Comparison of ENCODE assay signal across 23 cellular contexts in the genomic region with DNA sequence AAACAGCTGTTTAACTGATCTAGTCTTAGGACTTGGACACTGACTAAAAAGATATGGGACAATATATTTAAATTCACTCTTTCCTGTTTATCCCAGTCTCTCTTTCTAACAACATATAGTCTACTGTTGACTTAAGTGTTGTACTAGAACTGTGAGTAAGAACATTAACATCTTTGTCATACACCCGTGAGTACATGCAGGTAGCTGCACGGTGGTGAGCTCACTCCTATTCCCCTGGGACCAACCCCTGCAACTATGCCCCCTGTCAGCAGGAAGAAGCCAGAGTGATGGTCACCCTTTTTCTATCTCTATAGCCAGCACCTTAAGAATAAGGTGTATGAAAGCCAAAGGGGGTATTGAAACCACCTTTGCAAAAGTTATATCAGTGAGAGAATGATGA. TPM values are rescaled to one million over a fixed set of nuclear protein-coding genes. Genes with fewer than 3 reads are reported as not detected.
DNase-seq lines count a peak whose midpoint lies in the region; ATAC-seq, FAIRE-seq and TF ChIP-seq lines count a peak whose summit lies in the region.
"Had no signal": no experiment of that assay in that cellular context is flagged by ENCODE, and none has a peak within 500 bp of the region (broad histone marks: within the 10 kb centered on the region; RNA-seq: fewer than 3 reads in every experiment).

No MANE protein-coding gene starts in this region.

- POLR2A ChIA-PET in MCF 10A (lab: Yijun Ruan, JAX), result interaction anchor here (0.6 to 0.7 kb wide), 2 partner anchors 130 to 282 kb away, joined by 3 read pairs; no protein-coding TSS in a partner anchor

- BruUV-seq in MCF 10A (replicated peaks; lab: Mats Ljungman, UMichigan), result no TSS peak

- no peaks in the 10 kb centered on the region for H3K27me3 Mint-ChIP-seq in MCF 10A (ENCODE audit: insufficient read depth, unreplicated experiment)
- H3K27me3 Mint-ChIP-seq: CD4-positive, alpha-beta memory T cell; progenitor cell of endocrine pancreas; T-cell had no signal

- no peak overlapping the region for H3K4me3 Mint-ChIP-seq in MCF 10A (ENCODE audit: unreplicated experiment)
- H3K4me3 Mint-ChIP-seq: activated T-cell treated with anti-CD3 and anti-CD28 coated beads, Interleukin-2, amount 50 U/mL, for 4 hours; CD4-positive, alpha-beta memory T cell; T-cell had no signal

- TF ChIP-seq CTCF in foreskin keratinocyte (conservative IDR thresholded peaks at IDR 0.05) (peak; percentile 23), MCF 10A (IDR thresholded peaks at IDR 0.05; ENCODE audit: unreplicated experiment) (no peak)

- CTCF ChIA-PET in MCF 10A (lab: Yijun Ruan, JAX), result no interaction called here

- H3K4me1 ChIP-seq in foreskin keratinocyte, result no peaks in the 10 kb centered on the region

- peak; percentile 17 for DNase-seq in ELR (ENCODE audit: low read depth)
- no peak for DNase-seq in GM19239 (ENCODE audit: insufficient read length, low spot score)
- peak; percentile 13 for DNase-seq in SW480 (ENCODE audit: low spot score)
- DNase-seq in foreskin keratinocyte, result peak; percentile 23 to 52
- DNase-seq in UCSD-AML1 (lab: John Stamatoyannopoulos, UW; ENCODE audit: unreplicated experiment), result no peak
- no peak for DNase-seq in MCF 10A (ENCODE audit: unreplicated experiment)
- DNase-seq: activated CD4-positive, alpha-beta T cell treated with anti-CD3 and anti-CD28 coated beads for 4 hours; activated naive CD4-positive, alpha-beta T cell; activated T-cell treated with anti-CD3 and anti-CD28 coated beads, Interleukin-2, amount 50 U/mL, for 4 hours; amygdala; CD4-positive, alpha-beta memory T cell; cortex of kidney; NCI-H1092; NCI-H187 treated with DMSO at 0.1 percent for 48 hours; NCI-H2227 treated with DMSO at 0.1 percent for 48 hours; OCI-M1; SHP77; stimulated activated CD8-positive, alpha-beta memory T cell treated with anti-CD3 and anti-CD28 coated beads, Interleukin-4, amount 100 ng/mL, for 48 hours; T-cell had no signal

- peak; percentile 4 for FAIRE-seq in GM19239 (lab: Jason Lieb, UNC)
- FAIRE-seq: endometrium had no signal

- no peaks in the 10 kb centered on the region for H3K9me3 Mint-ChIP-seq in MCF 10A (ENCODE audit: unreplicated experiment)
- H3K9me3 Mint-ChIP-seq: activated T-cell treated with anti-CD3 and anti-CD28 coated beads, Interleukin-2, amount 50 U/mL, for 4 hours; T-cell had no signal

- no peak overlapping the region for H3K27ac ChIP-seq in foreskin keratinocyte
- H3K27ac ChIP-seq: cardiac muscle cell had no signal

- no peak overlapping the region for H3K27ac Mint-ChIP-seq in MCF 10A (ENCODE audit: low read depth, unreplicated experiment)
- H3K27ac Mint-ChIP-seq: CD4-positive, alpha-beta memory T cell; progenitor cell of endocrine pancreas; T-cell had no signal

- no peaks in the 10 kb centered on the region for H3K36me3 Mint-ChIP-seq in MCF 10A (ENCODE audit: insufficient read depth, unreplicated experiment)

- ATAC-seq in foreskin keratinocyte (peak; percentile 83), HG03025 (IDR thresholded peaks at IDR 0.05; ENCODE audit: low FRiP score, unreplicated experiment) (no peak)
- ATAC-seq: activated T-cell treated with anti-CD3 and anti-CD28 coated beads, Interleukin-2, amount 50 U/mL, for 4 hours; T-cell had no signal

- no peaks in the 10 kb centered on the region for H3K27me3 ChIP-seq in foreskin keratinocyte
- H3K27me3 ChIP-seq: cardiac muscle cell had no signal

- intact Hi-C loops in MCF 10A (cut with micrococcal nuclease), result no loop called here

- peaks cover 6% of the 10 kb centered on the region for H3K4me1 Mint-ChIP-seq in MCF 10A (ENCODE audit: insufficient read depth, unreplicated experiment)

RNA-seq across cellular contexts. Expression of a gene that starts 17.6 kb away (rescaled TPM):
- total RNA-seq in foreskin keratinocyte (7.2 and 10.0 TPM in 2 replicates), MCF 10A (2022) (15.0 and 21.7 TPM in 2 replicates)
- polyA plus RNA-seq in foreskin keratinocyte, result 2.8 and 2.9 TPM in 2 replicates

Comparison
In these comparisons a context has a peak if more than half of its experiments do, and no peak if none do; other contexts are left out.
1. DNase-seq: peak in ELR (single experiment), SW480 (single experiment) and foreskin keratinocyte (2 of 2); none in GM19239 (single experiment), UCSD-AML1 (single experiment) and MCF 10A (single experiment).